Comparison of ENCODE assay signal across 1 cellular context in the genomic region with DNA sequence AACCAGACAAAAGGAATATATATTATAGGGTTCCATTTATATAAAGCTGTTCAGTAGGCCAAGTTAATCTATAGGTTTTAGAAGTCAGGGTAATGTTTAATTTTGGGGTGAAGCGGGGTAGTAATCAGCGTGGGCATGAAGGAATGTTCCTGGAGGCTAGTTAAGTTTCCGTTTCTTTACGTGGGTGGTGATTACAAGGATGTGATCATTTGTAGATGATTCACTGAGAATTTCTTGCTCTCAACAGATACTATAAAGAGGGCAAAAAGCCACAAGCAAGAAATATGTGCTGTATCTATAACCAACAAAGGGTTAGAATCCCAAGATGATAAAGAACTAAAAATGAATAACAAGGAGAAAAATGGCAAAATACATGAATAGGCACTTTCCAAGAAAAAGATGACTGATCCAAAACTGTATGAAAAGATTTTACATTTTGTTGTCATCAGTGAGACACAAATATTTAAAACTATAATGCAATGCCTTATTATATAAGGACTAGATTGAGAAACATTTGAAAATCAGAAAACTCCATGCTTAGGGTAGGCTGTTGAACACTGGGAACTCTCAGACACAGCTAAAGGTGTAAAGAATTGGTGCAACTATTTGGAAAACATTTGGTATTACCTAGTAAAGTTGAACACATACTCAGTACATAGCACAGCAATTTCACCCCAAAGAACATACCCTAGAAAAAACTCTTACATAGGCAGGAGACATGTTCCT.
TF ChIP-seq lines count a peak whose summit lies in the region.

No MANE protein-coding gene starts in this region.

TF ChIP-seq in K562, 482 proteins besides CTCF, POLR2A, EP300 and RAD21 (continued from another document):
- TF ChIP-seq, protein P1, sequence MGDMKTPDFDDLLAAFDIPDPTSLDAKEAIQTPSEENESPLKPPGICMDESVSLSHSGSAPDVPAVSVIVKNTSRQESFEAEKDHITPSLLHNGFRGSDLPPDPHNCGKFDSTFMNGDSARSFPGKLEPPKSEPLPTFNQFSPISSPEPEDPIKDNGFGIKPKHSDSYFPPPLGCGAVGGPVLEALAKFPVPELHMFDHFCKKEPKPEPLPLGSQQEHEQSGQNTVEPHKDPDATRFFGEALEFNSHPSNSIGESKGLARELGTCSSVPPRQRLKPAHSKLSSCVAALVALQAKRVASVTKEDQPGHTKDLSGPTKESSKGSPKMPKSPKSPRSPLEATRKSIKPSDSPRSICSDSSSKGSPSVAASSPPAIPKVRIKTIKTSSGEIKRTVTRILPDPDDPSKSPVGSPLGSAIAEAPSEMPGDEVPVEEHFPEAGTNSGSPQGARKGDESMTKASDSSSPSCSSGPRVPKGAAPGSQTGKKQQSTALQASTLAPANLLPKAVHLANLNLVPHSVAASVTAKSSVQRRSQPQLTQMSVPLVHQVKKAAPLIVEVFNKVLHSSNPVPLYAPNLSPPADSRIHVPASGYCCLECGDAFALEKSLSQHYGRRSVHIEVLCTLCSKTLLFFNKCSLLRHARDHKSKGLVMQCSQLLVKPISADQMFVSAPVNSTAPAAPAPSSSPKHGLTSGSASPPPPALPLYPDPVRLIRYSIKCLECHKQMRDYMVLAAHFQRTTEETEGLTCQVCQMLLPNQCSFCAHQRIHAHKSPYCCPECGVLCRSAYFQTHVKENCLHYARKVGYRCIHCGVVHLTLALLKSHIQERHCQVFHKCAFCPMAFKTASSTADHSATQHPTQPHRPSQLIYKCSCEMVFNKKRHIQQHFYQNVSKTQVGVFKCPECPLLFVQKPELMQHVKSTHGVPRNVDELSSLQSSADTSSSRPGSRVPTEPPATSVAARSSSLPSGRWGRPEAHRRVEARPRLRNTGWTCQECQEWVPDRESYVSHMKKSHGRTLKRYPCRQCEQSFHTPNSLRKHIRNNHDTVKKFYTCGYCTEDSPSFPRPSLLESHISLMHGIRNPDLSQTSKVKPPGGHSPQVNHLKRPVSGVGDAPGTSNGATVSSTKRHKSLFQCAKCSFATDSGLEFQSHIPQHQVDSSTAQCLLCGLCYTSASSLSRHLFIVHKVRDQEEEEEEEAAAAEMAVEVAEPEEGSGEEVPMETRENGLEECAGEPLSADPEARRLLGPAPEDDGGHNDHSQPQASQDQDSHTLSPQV (IDR thresholded peaks at IDR 0.05) = no peak
- no peak for TF ChIP-seq ZNF146 (CRISPR knock-in tag; IDR thresholded peaks at IDR 0.05; ENCODE audit: unreplicated experiment)
- TF ChIP-seq ZNF24 (IDR thresholded peaks at IDR 0.05) = no peak
- TF ChIP-seq C11orf30 (IDR thresholded peaks at IDR 0.05; ENCODE audit: low read depth) = peak; percentile 53; the same call in 1 of the 2 replicates
- no peak for TF ChIP-seq DNMT1 (IDR thresholded peaks at IDR 0.05)
- TF ChIP-seq PRMT5 (CRISPR knock-in tag; IDR thresholded peaks at IDR 0.05) = no peak
- TF ChIP-seq RB1 (IDR thresholded peaks at IDR 0.05; ENCODE audit: low read depth) = no peak
- TF ChIP-seq JUND (IDR thresholded peaks at IDR 0.05; ENCODE audit: borderline replicate concordance, low read depth, low read length) = peak; percentile 30; the same call in 1 of the 2 replicates
- no peak for TF ChIP-seq JUND (tag; IDR thresholded peaks at IDR 0.05; ENCODE audit: borderline replicate concordance, low read depth, low read length)
- TF ChIP-seq, protein P2, sequence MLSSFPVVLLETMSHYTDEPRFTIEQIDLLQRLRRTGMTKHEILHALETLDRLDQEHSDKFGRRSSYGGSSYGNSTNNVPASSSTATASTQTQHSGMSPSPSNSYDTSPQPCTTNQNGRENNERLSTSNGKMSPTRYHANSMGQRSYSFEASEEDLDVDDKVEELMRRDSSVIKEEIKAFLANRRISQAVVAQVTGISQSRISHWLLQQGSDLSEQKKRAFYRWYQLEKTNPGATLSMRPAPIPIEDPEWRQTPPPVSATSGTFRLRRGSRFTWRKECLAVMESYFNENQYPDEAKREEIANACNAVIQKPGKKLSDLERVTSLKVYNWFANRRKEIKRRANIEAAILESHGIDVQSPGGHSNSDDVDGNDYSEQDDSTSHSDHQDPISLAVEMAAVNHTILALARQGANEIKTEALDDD (IDR thresholded peaks at IDR 0.05) = peak; percentile 52; the same call in 1 of the 2 replicates
- no peak for TF ChIP-seq ZNF212 (CRISPR knock-in tag; IDR thresholded peaks at IDR 0.05)
- TF ChIP-seq NCOA6 (IDR thresholded peaks at IDR 0.05) = no peak
- peak; percentile 90 for TF ChIP-seq EGR1 (conservative IDR thresholded peaks at IDR 0.05)
- TF ChIP-seq POU5F1 (IDR thresholded peaks at IDR 0.05; ENCODE audit: borderline replicate concordance, low read depth, low read length, partially characterized antibody) = no peak
- no peak for TF ChIP-seq ZNF639 (CRISPR knock-in tag; conservative IDR thresholded peaks at IDR 0.05 in 1 of 2, IDR thresholded peaks at IDR 0.05 in 1 of 2)
- TF ChIP-seq ZNF316 (IDR thresholded peaks at IDR 0.05) = peak; percentile 54; the same call in 1 of the 2 replicates
